ENCODE assay signal across 1 cellular context in the genomic region with DNA sequence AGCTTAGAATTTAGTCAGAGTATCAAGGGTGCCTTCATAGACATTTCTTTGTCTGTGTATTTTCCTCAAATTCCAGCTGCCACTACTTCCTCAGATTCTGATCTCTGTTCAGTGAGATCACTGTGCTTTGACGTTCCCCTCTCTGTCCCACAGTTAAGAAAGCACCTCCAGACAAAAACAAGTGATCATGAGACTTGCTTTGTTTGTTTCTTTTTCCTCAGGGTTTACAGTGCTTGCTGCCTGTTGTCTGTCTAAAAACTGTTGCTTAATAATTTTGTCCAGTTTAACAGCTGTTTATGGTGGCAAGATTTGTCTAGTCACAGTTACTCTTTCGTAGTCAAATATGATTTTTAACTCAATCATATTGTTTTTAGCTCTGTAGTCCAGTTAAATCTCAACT.
TF ChIP-seq lines count a peak whose summit lies in the region.

No MANE protein-coding gene starts in this region.

TF ChIP-seq in IMR-90, 13 proteins besides CTCF, POLR2A, EP300 and RAD21:
- TF ChIP-seq MAZ (IDR thresholded peaks at IDR 0.05; ENCODE audit: borderline replicate concordance, low read depth, low read length) (no peak), RFX5 (IDR thresholded peaks at IDR 0.05; ENCODE audit: low read depth, low read length) (no peak), SMC3 (IDR thresholded peaks at IDR 0.05; ENCODE audit: low read depth, low read length) (no peak), CEBPB (IDR thresholded peaks at IDR 0.05; ENCODE audit: low read depth, low read length) (peak; percentile 75), MXI1 (IDR thresholded peaks at IDR 0.05; ENCODE audit: borderline replicate concordance, low read depth, low read length) (no peak), NFE2L2 (IDR thresholded peaks at IDR 0.05; ENCODE audit: low read depth, low read length) (peak; percentile 81), BHLHE40 (IDR thresholded peaks at IDR 0.05; ENCODE audit: low read depth, low read length) (no peak), CHD1 (IDR thresholded peaks at IDR 0.05; ENCODE audit: low read depth, low read length) (no peak), RCOR1 (IDR thresholded peaks at IDR 0.05; ENCODE audit: insufficient replicate concordance, low read length) (no peak)
- TF ChIP-seq, protein P1, sequence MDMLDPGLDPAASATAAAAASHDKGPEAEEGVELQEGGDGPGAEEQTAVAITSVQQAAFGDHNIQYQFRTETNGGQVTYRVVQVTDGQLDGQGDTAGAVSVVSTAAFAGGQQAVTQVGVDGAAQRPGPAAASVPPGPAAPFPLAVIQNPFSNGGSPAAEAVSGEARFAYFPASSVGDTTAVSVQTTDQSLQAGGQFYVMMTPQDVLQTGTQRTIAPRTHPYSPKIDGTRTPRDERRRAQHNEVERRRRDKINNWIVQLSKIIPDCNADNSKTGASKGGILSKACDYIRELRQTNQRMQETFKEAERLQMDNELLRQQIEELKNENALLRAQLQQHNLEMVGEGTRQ (IDR thresholded peaks at IDR 0.05; ENCODE audit: low read depth, low read length) = no peak
- TF ChIP-seq, protein P2, sequence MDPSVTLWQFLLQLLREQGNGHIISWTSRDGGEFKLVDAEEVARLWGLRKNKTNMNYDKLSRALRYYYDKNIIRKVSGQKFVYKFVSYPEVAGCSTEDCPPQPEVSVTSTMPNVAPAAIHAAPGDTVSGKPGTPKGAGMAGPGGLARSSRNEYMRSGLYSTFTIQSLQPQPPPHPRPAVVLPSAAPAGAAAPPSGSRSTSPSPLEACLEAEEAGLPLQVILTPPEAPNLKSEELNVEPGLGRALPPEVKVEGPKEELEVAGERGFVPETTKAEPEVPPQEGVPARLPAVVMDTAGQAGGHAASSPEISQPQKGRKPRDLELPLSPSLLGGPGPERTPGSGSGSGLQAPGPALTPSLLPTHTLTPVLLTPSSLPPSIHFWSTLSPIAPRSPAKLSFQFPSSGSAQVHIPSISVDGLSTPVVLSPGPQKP (IDR thresholded peaks at IDR 0.05; ENCODE audit: borderline replicate concordance, low read depth, low read length) = no peak
